Comparison of ENCODE assay signal across 1 cellular context in the genomic region with DNA sequence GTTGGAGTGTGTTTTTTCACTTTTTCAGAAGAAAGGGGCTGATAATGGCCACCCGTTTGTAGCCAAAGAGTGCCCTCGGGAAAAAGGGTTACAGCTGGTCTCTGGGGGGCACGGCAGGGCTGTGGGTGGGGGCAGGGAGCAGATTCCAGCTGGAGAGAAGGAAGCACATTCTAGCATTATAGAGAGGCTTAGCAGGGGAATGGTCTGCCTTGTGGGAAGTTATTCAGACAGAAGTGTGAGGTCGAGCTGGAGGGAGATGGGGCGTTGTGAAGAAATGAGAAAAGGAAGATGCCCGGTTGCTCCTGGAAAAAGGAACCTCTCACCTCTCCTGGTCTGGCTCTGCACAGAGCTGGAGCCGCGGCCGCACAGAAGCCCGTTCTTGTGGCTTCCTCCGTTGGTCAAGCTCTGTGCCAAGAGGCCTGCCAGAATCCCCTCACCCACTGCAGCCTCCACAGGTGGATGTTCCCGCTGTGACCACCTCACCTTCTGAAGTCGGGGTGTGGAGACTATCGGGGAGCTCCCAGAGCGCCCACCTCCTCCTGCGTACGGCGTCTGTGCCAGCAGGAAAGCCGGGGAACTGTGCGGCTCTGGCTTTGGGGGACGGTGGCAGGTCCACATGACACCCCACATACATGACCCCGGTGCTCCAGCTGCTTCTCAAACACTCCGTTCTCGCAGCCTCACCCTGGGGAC.
TF ChIP-seq lines count a peak whose summit lies in the region.

No MANE protein-coding gene starts in this region.

TF ChIP-seq in GM23338, 12 proteins besides CTCF, POLR2A, EP300 and RAD21:
- TF ChIP-seq, protein P1, sequence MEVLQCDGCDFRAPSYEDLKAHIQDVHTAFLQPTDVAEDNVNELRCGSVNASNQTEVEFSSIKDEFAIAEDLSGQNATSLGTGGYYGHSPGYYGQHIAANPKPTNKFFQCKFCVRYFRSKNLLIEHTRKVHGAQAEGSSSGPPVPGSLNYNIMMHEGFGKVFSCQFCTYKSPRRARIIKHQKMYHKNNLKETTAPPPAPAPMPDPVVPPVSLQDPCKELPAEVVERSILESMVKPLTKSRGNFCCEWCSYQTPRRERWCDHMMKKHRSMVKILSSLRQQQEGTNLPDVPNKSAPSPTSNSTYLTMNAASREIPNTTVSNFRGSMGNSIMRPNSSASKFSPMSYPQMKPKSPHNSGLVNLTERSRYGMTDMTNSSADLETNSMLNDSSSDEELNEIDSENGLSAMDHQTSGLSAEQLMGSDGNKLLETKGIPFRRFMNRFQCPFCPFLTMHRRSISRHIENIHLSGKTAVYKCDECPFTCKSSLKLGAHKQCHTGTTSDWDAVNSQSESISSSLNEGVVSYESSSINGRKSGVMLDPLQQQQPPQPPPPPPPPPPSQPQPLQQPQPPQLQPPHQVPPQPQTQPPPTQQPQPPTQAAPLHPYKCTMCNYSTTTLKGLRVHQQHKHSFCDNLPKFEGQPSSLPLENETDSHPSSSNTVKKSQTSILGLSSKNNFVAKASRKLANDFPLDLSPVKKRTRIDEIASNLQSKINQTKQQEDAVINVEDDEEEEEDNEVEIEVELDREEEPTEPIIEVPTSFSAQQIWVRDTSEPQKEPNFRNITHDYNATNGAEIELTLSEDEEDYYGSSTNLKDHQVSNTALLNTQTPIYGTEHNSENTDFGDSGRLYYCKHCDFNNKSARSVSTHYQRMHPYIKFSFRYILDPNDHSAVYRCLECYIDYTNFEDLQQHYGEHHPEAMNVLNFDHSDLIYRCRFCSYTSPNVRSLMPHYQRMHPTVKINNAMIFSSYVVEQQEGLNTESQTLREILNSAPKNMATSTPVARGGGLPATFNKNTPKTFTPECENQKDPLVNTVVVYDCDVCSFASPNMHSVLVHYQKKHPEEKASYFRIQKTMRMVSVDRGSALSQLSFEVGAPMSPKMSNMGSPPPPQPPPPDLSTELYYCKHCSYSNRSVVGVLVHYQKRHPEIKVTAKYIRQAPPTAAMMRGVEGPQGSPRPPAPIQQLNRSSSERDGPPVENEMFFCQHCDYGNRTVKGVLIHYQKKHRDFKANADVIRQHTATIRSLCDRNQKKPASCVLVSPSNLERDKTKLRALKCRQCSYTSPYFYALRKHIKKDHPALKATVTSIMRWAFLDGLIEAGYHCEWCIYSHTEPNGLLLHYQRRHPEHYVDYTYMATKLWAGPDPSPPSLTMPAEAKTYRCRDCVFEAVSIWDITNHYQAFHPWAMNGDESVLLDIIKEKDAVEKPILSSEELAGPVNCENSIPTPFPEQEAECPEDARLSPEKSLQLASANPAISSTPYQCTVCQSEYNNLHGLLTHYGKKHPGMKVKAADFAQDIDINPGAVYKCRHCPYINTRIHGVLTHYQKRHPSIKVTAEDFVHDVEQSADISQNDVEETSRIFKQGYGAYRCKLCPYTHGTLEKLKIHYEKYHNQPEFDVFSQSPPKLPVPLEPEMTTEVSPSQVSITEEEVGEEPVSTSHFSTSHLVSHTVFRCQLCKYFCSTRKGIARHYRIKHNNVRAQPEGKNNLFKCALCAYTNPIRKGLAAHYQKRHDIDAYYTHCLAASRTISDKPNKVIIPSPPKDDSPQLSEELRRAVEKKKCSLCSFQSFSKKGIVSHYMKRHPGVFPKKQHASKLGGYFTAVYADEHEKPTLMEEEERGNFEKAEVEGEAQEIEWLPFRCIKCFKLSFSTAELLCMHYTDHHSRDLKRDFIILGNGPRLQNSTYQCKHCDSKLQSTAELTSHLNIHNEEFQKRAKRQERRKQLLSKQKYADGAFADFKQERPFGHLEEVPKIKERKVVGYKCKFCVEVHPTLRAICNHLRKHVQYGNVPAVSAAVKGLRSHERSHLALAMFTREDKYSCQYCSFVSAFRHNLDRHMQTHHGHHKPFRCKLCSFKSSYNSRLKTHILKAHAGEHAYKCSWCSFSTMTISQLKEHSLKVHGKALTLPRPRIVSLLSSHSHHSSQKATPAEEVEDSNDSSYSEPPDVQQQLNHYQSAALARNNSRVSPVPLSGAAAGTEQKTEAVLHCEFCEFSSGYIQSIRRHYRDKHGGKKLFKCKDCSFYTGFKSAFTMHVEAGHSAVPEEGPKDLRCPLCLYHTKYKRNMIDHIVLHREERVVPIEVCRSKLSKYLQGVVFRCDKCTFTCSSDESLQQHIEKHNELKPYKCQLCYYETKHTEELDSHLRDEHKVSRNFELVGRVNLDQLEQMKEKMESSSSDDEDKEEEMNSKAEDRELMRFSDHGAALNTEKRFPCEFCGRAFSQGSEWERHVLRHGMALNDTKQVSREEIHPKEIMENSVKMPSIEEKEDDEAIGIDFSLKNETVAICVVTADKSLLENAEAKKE (CRISPR knock-in tag; IDR thresholded peaks at IDR 0.05) = no peak
- TF ChIP-seq JUNB (IDR thresholded peaks at IDR 0.05; ENCODE audit: unreplicated experiment) = no peak
- TF ChIP-seq EZH2phosphoT487 (IDR thresholded peaks at IDR 0.05; ENCODE audit: unreplicated experiment) = no peak
- TF ChIP-seq, protein P2, sequence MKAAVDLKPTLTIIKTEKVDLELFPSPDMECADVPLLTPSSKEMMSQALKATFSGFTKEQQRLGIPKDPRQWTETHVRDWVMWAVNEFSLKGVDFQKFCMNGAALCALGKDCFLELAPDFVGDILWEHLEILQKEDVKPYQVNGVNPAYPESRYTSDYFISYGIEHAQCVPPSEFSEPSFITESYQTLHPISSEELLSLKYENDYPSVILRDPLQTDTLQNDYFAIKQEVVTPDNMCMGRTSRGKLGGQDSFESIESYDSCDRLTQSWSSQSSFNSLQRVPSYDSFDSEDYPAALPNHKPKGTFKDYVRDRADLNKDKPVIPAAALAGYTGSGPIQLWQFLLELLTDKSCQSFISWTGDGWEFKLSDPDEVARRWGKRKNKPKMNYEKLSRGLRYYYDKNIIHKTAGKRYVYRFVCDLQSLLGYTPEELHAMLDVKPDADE (IDR thresholded peaks at IDR 0.05) = no peak
- TF ChIP-seq ZNF331 (CRISPR knock-in tag; IDR thresholded peaks at IDR 0.05; ENCODE audit: low read depth) = no peak
